Comparison of ENCODE assay signal across 10 cellular contexts in genomic region chr4:111630705-111631104, GRCh38.
DNase-seq lines count a peak whose midpoint lies in the region; ATAC-seq, FAIRE-seq and TF ChIP-seq lines count a peak whose summit lies in the region.
"Had no signal": no experiment of that assay in that cellular context is flagged by ENCODE, and none has a peak within 500 bp of the region (broad histone marks: within the 10 kb centered on the region; RNA-seq: fewer than 3 reads in every experiment).

No MANE protein-coding gene starts in this region.

- H3K36me3 ChIP-seq in HEK293 (ENCODE audit: control insufficient read depth in 2 of 2, insufficient read depth in 1 of 2, low read length in 2 of 2) = no peaks in the 10 kb centered on the region
- H3K36me3 ChIP-seq in colonic mucosa = no peaks in the 10 kb centered on the region
- H3K36me3 ChIP-seq: MG63 had no signal

- no peaks in the 10 kb centered on the region for H3K4me1 ChIP-seq in HEK293 (ENCODE audit: control insufficient read depth, insufficient read depth, low read length)
- no peaks in the 10 kb centered on the region for H3K4me1 ChIP-seq in colonic mucosa

- no peak overlapping the region for H3K9ac ChIP-seq in colonic mucosa (ENCODE audit: low read depth in 2 of 2, low read length in 2 of 2)

- FAIRE-seq in frontal cortex (lab: Jason Lieb, UNC) = peak; percentile 74

- H3K4me3 ChIP-seq in AG04449 (ENCODE audit: low read depth, low read length) (no peak overlapping the region), HEK293 (ENCODE audit: low read depth, low read length) (no peak overlapping the region), colonic mucosa (no peak overlapping the region)
- H3K4me3 ChIP-seq: MG63 had no signal

- CTCF ChIA-PET in AG04449 (lab: Yijun Ruan, JAX) = interaction anchor here (0.7 to 9.7 kb wide), 8 partner anchors 8 to 503 kb away, joined by 3 to 131 read pairs (median 4); no protein-coding TSS in a partner anchor
- CTCF ChIA-PET in HEK293 (lab: Yijun Ruan, JAX) = interaction anchor here (0.7 to 2.3 kb wide), 4 partner anchors 30 to 358 kb away, joined by 3 to 7 read pairs (median 3); no protein-coding TSS in a partner anchor
- CTCF ChIA-PET in RWPE1 (lab: Yijun Ruan, JAX) = interaction anchor here (0.6 to 0.8 kb wide), 6 partner anchors 13 to 1009 kb away, joined by 3 to 5 read pairs (median 4); no protein-coding TSS in a partner anchor

- H3K27ac ChIP-seq in HEK293 (ENCODE audit: extremely low read depth, low read depth, low read length) = no peak overlapping the region
- no peak overlapping the region for H3K27ac ChIP-seq in RWPE1
- H3K27ac ChIP-seq in colonic mucosa = no peak overlapping the region

- POLR2A ChIA-PET in AG04449 (lab: Yijun Ruan, JAX) (interaction anchor here (0.7 kb wide), 1 partner anchor 495 kb away, joined by 3 read pairs; no protein-coding TSS in a partner anchor), HEK293 (lab: Yijun Ruan, JAX) (no interaction called here), RWPE1 (lab: Yijun Ruan, JAX; ENCODE audit: low non-redundant PET) (no interaction called here)

- ATAC-seq in HG02642 (IDR thresholded peaks at IDR 0.05; ENCODE audit: poor library complexity, unreplicated experiment) = no peak
- no peak for ATAC-seq in HG03095 (IDR thresholded peaks at IDR 0.05; ENCODE audit: unreplicated experiment)

- TF ChIP-seq CTCF in AG04449 (IDR thresholded peaks at IDR 0.05; ENCODE audit: insufficient read depth, low read length, missing control alignments) (peak; percentile 12), HEK293 (tag by site-specific recombination; IDR thresholded peaks at IDR 0.05) (no peak), RWPE1 (conservative IDR thresholded peaks at IDR 0.05; ENCODE audit: low read depth) (peak; percentile 27), colonic mucosa (IDR thresholded peaks at IDR 0.05) (no peak)

- H3K9me3 ChIP-seq in HEK293 (ENCODE audit: control insufficient read depth, insufficient read depth, low read depth, low read length) = no peaks in the 10 kb centered on the region
- no peaks in the 10 kb centered on the region for H3K9me3 ChIP-seq in colonic mucosa
- H3K9me3 ChIP-seq: MG63 had no signal

- no peaks in the 10 kb centered on the region for H3K27me3 ChIP-seq in colonic mucosa
- H3K27me3 ChIP-seq: MG63 had no signal

- intact Hi-C loops in colonic mucosa (cut with DNase I) = loop anchor here (10.0 kb wide), 1 partner anchor 996 kb away; no protein-coding TSS in a partner anchor

- peak; percentile 2 for DNase-seq in AG04449 (ENCODE audit: low read depth, low spot score)
- DNase-seq in RWPE1 (ENCODE audit: low spot score) = no peak
- DNase-seq in frontal cortex (ENCODE audit: low spot score in 2 of 2) = no peak
- DNase-seq in activated CD4-positive, CD25-positive, alpha-beta regulatory T cell (lab: John Stamatoyannopoulos, UW) = no peak
- DNase-seq in colonic mucosa = no peak
- DNase-seq: MG63; stimulated activated CD4-positive, alpha-beta T cell treated with anti-CD3 and anti-CD28 coated beads, Interleukin-4, amount 100 ng/mL, for 1 hour had no signal

TF ChIP-seq in HEK293, 187 proteins besides CTCF, POLR2A, EP300 and RAD21:
- TF ChIP-seq ZNF341 (tag by site-specific recombination; IDR thresholded peaks at IDR 0.05; ENCODE audit: low read depth) (no peak), ZNF239 (tag by site-specific recombination; IDR thresholded peaks at IDR 0.05) (no peak), SETDB1 (IDR thresholded peaks at IDR 0.05; ENCODE audit: insufficient read length, low read length) (no peak), ZNF654 (tag by site-specific recombination; IDR thresholded peaks at IDR 0.05; ENCODE audit: low read depth) (peak; percentile 81), ZNF792 (tag by site-specific recombination; IDR thresholded peaks at IDR 0.05) (no peak), ZNF768 (tag by site-specific recombination; IDR thresholded peaks at IDR 0.05) (no peak), ZNF416 (tag by site-specific recombination; IDR thresholded peaks at IDR 0.05) (no peak)
TF ChIP-seq in HEK293: peak in this region for 1.

Comparison
In these comparisons a context has a peak if more than half of its experiments do, and no peak if none do; other contexts are left out.
1. CTCF ChIP-seq: peak in AG04449 (single experiment) and RWPE1 (single experiment); none in HEK293 (single experiment) and colonic mucosa (single experiment).